8 cellular contexts compared by ENCODE assay signal in genomic region chr5:170306381-170306790, GRCh38. TPM values are rescaled to one million over a fixed set of nuclear protein-coding genes. Genes with fewer than 3 reads are reported as not detected.
DNase-seq lines count a peak whose midpoint lies in the region; ATAC-seq and TF ChIP-seq lines count a peak whose summit lies in the region.

No MANE protein-coding gene starts in this region.

- H3K36me3 ChIP-seq in heart right ventricle (no peaks in the 10 kb centered on the region), H7 (replicated peaks; ENCODE audit: control insufficient read depth, insufficient read depth, low read length) (no peaks in the 10 kb centered on the region)

- TF ChIP-seq CTCF in heart right ventricle (IDR thresholded peaks at IDR 0.05) (no peak), lower leg skin (IDR thresholded peaks at IDR 0.05) (no peak)
- TF ChIP-seq CTCF in CD4-positive, alpha-beta T cell (IDR thresholded peaks at IDR 0.05) = no peak

- peak; percentile 72 for ATAC-seq in GM21786 (IDR thresholded peaks at IDR 0.05; ENCODE audit: unreplicated experiment)
- ATAC-seq in heart right ventricle = peak; percentile 38 to 91 (median 65)
- ATAC-seq in effector memory CD8-positive, alpha-beta T cell (replicated peaks) = no peak
- ATAC-seq in CD4-positive, alpha-beta T cell (ENCODE audit: poor library complexity) = no peak

- H3K36me3 Mint-ChIP-seq in effector memory CD8-positive, alpha-beta T cell (ENCODE audit: insufficient read depth) = peaks cover 6% of the 10 kb centered on the region
- H3K36me3 Mint-ChIP-seq in CD4-positive, alpha-beta T cell (ENCODE audit: low read depth) = no peaks in the 10 kb centered on the region

- CTCF ChIA-PET in CD4-positive, alpha-beta T cell (lab: Charles Lee) = interaction anchor here (1.2 to 2.3 kb wide), 5 partner anchors 9 to 39 kb away, joined by 3 to 8 read pairs (median 4); partner anchors contain the start of gene LCP2

- DNase-seq in GM04503 (ENCODE audit: low read depth) (peak; percentile 43), NCI-H460 (ENCODE audit: extremely low read depth, low read depth) (peak; percentile 27), heart right ventricle (peak; percentile 45 to 72), lower leg skin (ENCODE audit: low spot score in 2 of 2) (no peak), H7 (no peak)
- DNase-seq in effector memory CD8-positive, alpha-beta T cell = no peak
- DNase-seq in CD4-positive, alpha-beta T cell = no peak

- H3K27ac ChIP-seq in heart right ventricle = peak overlapping the region in 9 of 10 donors; percentile 56 to 85 (median 74)
- no peak overlapping the region for H3K27ac ChIP-seq in CD4-positive, alpha-beta T cell (ENCODE audit: low read depth, low read length)

- intact Hi-C loops in heart right ventricle (cut with DNase I) = no loop called here
- intact Hi-C loops in lower leg skin (cut with DNase I; ENCODE audit: low total_unique reads) = no loop called here
- intact Hi-C loops in CD4-positive, alpha-beta T cell (cut with DNase I, micrococcal nuclease) = no loop called here

- 24 to 33% methylated on average over 4 of the region's 4 CpGs for WGBS in heart right ventricle, 2 donors
- WGBS in lower leg skin, 2 donors = 34 to 48% methylated on average over 4 of the region's 4 CpGs

- H3K4me1 ChIP-seq in heart right ventricle = peaks cover 4 to 83% (median 43%) of the 10 kb centered on the region in 9 donors

- no peaks in the 10 kb centered on the region for H3K9me3 Mint-ChIP-seq in effector memory CD8-positive, alpha-beta T cell
- H3K9me3 Mint-ChIP-seq in CD4-positive, alpha-beta T cell = no peaks in the 10 kb centered on the region

- TF ChIP-seq POLR2A in lower leg skin (IDR thresholded peaks at IDR 0.05) = no peak

- H3K27me3 Mint-ChIP-seq in effector memory CD8-positive, alpha-beta T cell = no peaks in the 10 kb centered on the region
- no peaks in the 10 kb centered on the region for H3K27me3 Mint-ChIP-seq in CD4-positive, alpha-beta T cell

- no peak overlapping the region for H3K27ac Mint-ChIP-seq in effector memory CD8-positive, alpha-beta T cell
- H3K27ac Mint-ChIP-seq in CD4-positive, alpha-beta T cell = no peak overlapping the region

- no peak overlapping the region for H3K4me3 Mint-ChIP-seq in effector memory CD8-positive, alpha-beta T cell
- no peak overlapping the region for H3K4me3 Mint-ChIP-seq in CD4-positive, alpha-beta T cell

- peaks cover 33 to 45% of the 10 kb centered on the region in 2 donors for H3K4me1 Mint-ChIP-seq in effector memory CD8-positive, alpha-beta T cell (ENCODE audit: low read depth in 2 of 2)
- peaks cover 92% of the 10 kb centered on the region for H3K4me1 Mint-ChIP-seq in CD4-positive, alpha-beta T cell (ENCODE audit: low read depth)

- H3K4me3 ChIP-seq in heart right ventricle = no peak overlapping the region
- H3K4me3 ChIP-seq in lower leg skin (ENCODE audit: low read depth, poor library complexity, severe bottlenecking) = no peak overlapping the region
- H3K4me3 ChIP-seq in H7 (ENCODE audit: insufficient read depth, low read depth, low read length) = no peak overlapping the region

- H3K9me3 ChIP-seq in heart right ventricle = no peaks in the 10 kb centered on the region
- H3K9me3 ChIP-seq in CD4-positive, alpha-beta T cell (ENCODE audit: control insufficient read depth, low read length) = no peaks in the 10 kb centered on the region

- POLR2A ChIA-PET in CD4-positive, alpha-beta T cell (lab: Charles Lee) = interaction anchor here (0.8 to 1.9 kb wide), 5 partner anchors 9 to 28 kb away, joined by 3 to 9 read pairs (median 3); partner anchors contain the start of gene LCP2

- no peaks in the 10 kb centered on the region for H3K27me3 ChIP-seq in heart right ventricle
- H3K27me3 ChIP-seq in CD4-positive, alpha-beta T cell (ENCODE audit: control insufficient read depth, insufficient read depth, low read length) = no peaks in the 10 kb centered on the region
- H3K27me3 ChIP-seq in H7 (ENCODE audit: control insufficient read depth, insufficient read depth, low read length) = no peaks in the 10 kb centered on the region

RNA-seq across cellular contexts. Expression of gene LCP2, which starts 8.8 kb away (rescaled TPM):
- not detected in 2 replicates for total RNA-seq in NCI-H460 (2014; rRNA removed; shearing (Covaris generic))
- not detected in 2 replicates for polyA plus RNA-seq in NCI-H460 (2014; cell fraction: nucleus; rRNA removed)
- 10 to 100 TPM in 2 of 10 donors, 1 to 10 TPM in 8; 3.2 to 35.1 (median 4.6) TPM for total RNA-seq in heart right ventricle
- 1 to 10 TPM; 2.7 to 5.2 TPM for polyA plus RNA-seq in heart right ventricle
- 1 to 10 TPM; 4.6 to 6.5 (median 5.7) TPM for total RNA-seq in lower leg skin
- total RNA-seq in CD4-positive, alpha-beta T cell = 100 to 1,000 TPM; 154 to 155 TPM
- total RNA-seq in H7 (2014; rRNA removed; shearing (Covaris generic)) = 0.21 and 0.63 TPM in 2 replicates

Comparison
In these comparisons a context has a peak if more than half of its experiments do, and no peak if none do; other contexts are left out.
1. DNase-seq: peak in GM04503 (single experiment), NCI-H460 (single experiment) and heart right ventricle (2 of 2); none in effector memory CD8-positive, alpha-beta T cell (0 of 3), lower leg skin (0 of 2), CD4-positive, alpha-beta T cell (0 of 10) and H7 (single experiment).
2. ATAC-seq: peak in GM21786 (single experiment) and heart right ventricle (8 of 8); none in effector memory CD8-positive, alpha-beta T cell (single experiment) and CD4-positive, alpha-beta T cell (single experiment).
3. RNA of gene LCP2, which starts 8.8 kb away (total RNA-seq): 154 to 155 TPM in CD4-positive, alpha-beta T cell; 4.6 to 6.5 TPM in lower leg skin, 3.2 to 35.1 TPM in heart right ventricle, 0.21 to 0.63 TPM in H7 and not detected in NCI-H460; every median in the first group is over 4 times any median in the second.